Comparison of ENCODE assay signal across 8 cellular contexts in the genomic region with DNA sequence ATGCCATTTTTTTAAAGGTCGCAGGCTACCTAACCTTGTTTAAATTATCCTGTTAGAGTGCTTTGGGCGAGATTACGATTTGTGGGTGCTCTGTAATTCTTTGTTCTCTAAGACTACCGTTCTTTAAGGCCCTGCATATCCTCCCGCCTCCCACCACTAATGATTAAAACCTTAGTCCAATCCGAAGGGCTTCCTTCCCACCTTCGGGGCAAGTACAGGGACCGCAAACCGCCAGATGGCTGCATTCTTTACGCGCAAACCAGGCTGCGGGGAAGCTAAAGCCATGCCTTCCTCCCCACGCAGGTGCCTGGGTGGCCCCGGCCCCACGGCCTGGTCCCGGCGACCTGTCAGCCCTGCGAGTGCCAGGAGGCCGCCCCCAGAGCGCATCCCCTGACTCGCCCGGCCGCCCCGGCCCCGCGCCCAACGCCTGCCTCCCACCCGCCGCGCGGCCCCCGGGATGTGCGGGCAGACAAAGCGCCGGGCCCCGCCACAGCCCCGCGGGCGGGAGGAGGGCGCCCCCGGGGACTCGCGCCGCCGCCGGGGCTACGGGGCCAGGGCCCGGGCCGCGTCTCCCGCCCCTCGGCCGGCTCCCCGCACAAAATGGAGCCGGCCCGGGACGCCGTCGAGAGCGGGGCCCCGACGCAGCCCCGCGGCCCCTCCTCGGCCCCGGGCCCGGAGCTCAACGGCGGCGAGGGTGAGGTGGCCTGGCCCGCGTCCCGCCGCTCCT. TPM values are rescaled to one million over a fixed set of nuclear protein-coding genes. Genes with fewer than 3 reads are reported as not detected.
A peak's percentile ranks its signal among the peaks of the same experiment; 100 is the strongest.
DNase-seq lines count a peak whose midpoint lies in the region; ATAC-seq, FAIRE-seq and TF ChIP-seq lines count a peak whose summit lies in the region.

No MANE protein-coding gene starts in this region.

- H3K9me1 ChIP-seq in keratinocyte (ENCODE audit: control insufficient read depth, extremely low read depth, insufficient read depth, low read length) = peaks cover 7% of the 10 kb centered on the region

- no peaks in the 10 kb centered on the region for H3K9me3 Mint-ChIP-seq in GM23338

- H3K4me1 ChIP-seq in GM23338 (ENCODE audit: insufficient read depth) = peaks cover 23% of the 10 kb centered on the region
- H3K4me1 ChIP-seq in keratinocyte (ENCODE audit: control insufficient read depth, extremely low read depth, insufficient read depth, low read length) = peaks cover 11% of the 10 kb centered on the region

- H3K4me3 ChIP-seq in GM23338 = peak overlapping the region; percentile 64
- H3K4me3 ChIP-seq in MG63 = peak overlapping the region; percentile 70
- peak overlapping the region; percentile 59 to 83 (median 77) for H3K4me3 ChIP-seq in keratinocyte (ENCODE audit: control insufficient read depth in 2 of 3, extremely low read depth in 1 of 3, insufficient read depth in 2 of 3, low read depth in 1 of 3, low read length in 3 of 3)

- peak overlapping the region; percentile 74 for H3K4me2 ChIP-seq in GM23338
- H3K4me2 ChIP-seq in keratinocyte (ENCODE audit: control insufficient read depth, extremely low read depth, insufficient read depth, low read depth, low read length) = peak overlapping the region; percentile 60

- DNase-seq in GDM1 (lab: John Stamatoyannopoulos, UW) (peak; percentile 17), GM23338 (ENCODE audit: low spot score) (peak; percentile 70), MG63 (peak; percentile 25), caudate nucleus (lab: John Stamatoyannopoulos, UW) (peak in 31 of 61 donors; percentile 6 to 59 (median 19)), keratinocyte (ENCODE audit: low read depth, low spot score) (no peak), mesenteric fat pad (ENCODE audit: low spot score) (no peak)
- DNase-seq in activated CD4-positive, CD25-positive, alpha-beta regulatory T cell (lab: John Stamatoyannopoulos, UW) = peak; percentile 17 to 24 (median 20)
- DNase-seq in stimulated activated CD4-positive, alpha-beta T cell treated with anti-CD3 and anti-CD28 coated beads, Interleukin-12 subunit alpha, Interleukin-12 subunit beta, amount 100 ng/mL, for 4 hours = peak; percentile 38

- peaks cover 25% of the 10 kb centered on the region for H3K4me1 Mint-ChIP-seq in GM23338

- peak; percentile 14; the same call in 2 of the 3 replicates for ATAC-seq in GM23338

- H3K79me2 ChIP-seq in GM23338 (replicated peaks; ENCODE audit: insufficient read depth) (peaks cover 48% of the 10 kb centered on the region), keratinocyte (ENCODE audit: control insufficient read depth, insufficient read depth, low read length) (peaks cover 19% of the 10 kb centered on the region)

- no peaks in the 10 kb centered on the region for H3K27me3 Mint-ChIP-seq in GM23338 (ENCODE audit: insufficient read depth, low read depth, poor library complexity)

- no peaks in the 10 kb centered on the region for H3K9me2 ChIP-seq in GM23338 (ENCODE audit: insufficient read depth)

- no peak for FAIRE-seq in keratinocyte (lab: Jason Lieb, UNC)

- TF ChIP-seq CTCF in GM23338 (conservative IDR thresholded peaks at IDR 0.05; ENCODE audit: low read depth in 2 of 2) (no peak), keratinocyte (optimal IDR thresholded peaks at IDR 0.05 in 1 of 3, IDR thresholded peaks at IDR 0.05 in 1 of 3, conservative IDR thresholded peaks at IDR 0.05 in 1 of 3; ENCODE audit: extremely low read depth in 1 of 3, insufficient read depth in 2 of 3, low read length in 3 of 3) (no peak)

- H4K20me1 ChIP-seq in GM23338 (replicated peaks; ENCODE audit: insufficient read depth) = 0 out of 2 replicates have a peak, but pooled peaks cover under 1% of the 10 kb centered on the region
- no peaks in the 10 kb centered on the region for H4K20me1 ChIP-seq in keratinocyte (ENCODE audit: control insufficient read depth, extremely low read depth, insufficient read depth, low read length)

- H3K9ac ChIP-seq in keratinocyte (ENCODE audit: control insufficient read depth, extremely low read depth, insufficient read depth, low read length) = peak overlapping the region; percentile 85

- H3K36me3 ChIP-seq in GM23338 (ENCODE audit: insufficient read depth) = no peaks in the 10 kb centered on the region; the same call in 1 of the 2 replicates
- H3K36me3 ChIP-seq in MG63 = peaks cover 16% of the 10 kb centered on the region
- H3K36me3 ChIP-seq in keratinocyte (ENCODE audit: control insufficient read depth in 2 of 2, extremely low read depth in 1 of 2, insufficient read depth in 2 of 2, low read length in 2 of 2) = peaks cover 3 to 12% of the 10 kb centered on the region in 2 experiments

- peaks cover 7% of the 10 kb centered on the region; the same call in 1 of the 2 replicates for H3F3A ChIP-seq in GM23338 (replicated peaks; ENCODE audit: low read depth)

- H3K4me3 Mint-ChIP-seq in GM23338 = peak overlapping the region; percentile 90

- H3K9me3 ChIP-seq in MG63 = no peaks in the 10 kb centered on the region
- H3K9me3 ChIP-seq in keratinocyte (ENCODE audit: control insufficient read depth, low read depth, low read length) = no peaks in the 10 kb centered on the region

- H3K36me3 Mint-ChIP-seq in GM23338 (ENCODE audit: low read depth) = peaks cover 4% of the 10 kb centered on the region

- dilution Hi-C loops in keratinocyte (cut with MboI; ENCODE audit: extremely low pct_ligation_motif_present, low sequenced_read_pairs) = no loop called here

- peak overlapping the region; percentile 96 for H3K27ac Mint-ChIP-seq in GM23338

- 0 out of 2 replicates have a peak overlapping the region, but pooled peaks have one; percentile 4 for H2AFZ ChIP-seq in GM23338
- H2AFZ ChIP-seq in keratinocyte (ENCODE audit: control insufficient read depth, low read length) = peak overlapping the region; percentile 67

- H3K27ac ChIP-seq in GM23338 (ENCODE audit: low read depth) (peak overlapping the region; percentile 85), caudate nucleus (ENCODE audit: low read depth, low read length) (peak overlapping the region; percentile 69), keratinocyte (ENCODE audit: control insufficient read depth, insufficient read depth, low read length) (peak overlapping the region; percentile 45)

- no peaks in the 10 kb centered on the region for H3K27me3 ChIP-seq in GM23338 (ENCODE audit: insufficient read depth)
- no peaks in the 10 kb centered on the region for H3K27me3 ChIP-seq in MG63
- H3K27me3 ChIP-seq in keratinocyte (ENCODE audit: control insufficient read depth, extremely low read depth, insufficient read depth, low read length) = no peaks in the 10 kb centered on the region

TF ChIP-seq in GM23338, 12 proteins besides CTCF, POLR2A, EP300 and RAD21 (continues in another document):
- TF ChIP-seq STAT1 (IDR thresholded peaks at IDR 0.05; ENCODE audit: unreplicated experiment) = no peak

RNA-seq across cellular contexts. Expression of a gene that starts 0.7 kb away (rescaled TPM):
- 28.9 and 32.7 TPM in 2 replicates for total RNA-seq in GM23338 (2014; rRNA removed; shearing (Covaris generic))
- 51.9 and 67.2 TPM in 2 replicates for polyA plus RNA-seq in GM23338 (2016; fragmentation: Nextera tagmentation; extraction: Ambion mirVana)
- 34.1 and 38.7 TPM in 2 replicates for total RNA-seq in MG63 (2014; rRNA removed; shearing (Covaris generic); ENCODE audit: low replicate concordance)
- polyA plus RNA-seq in keratinocyte = 9.4 to 22.8 TPM (median 11.0 TPM) in 3 replicates
- 21.7 TPM for polyA plus RNA-seq in keratinocyte (2011; ENCODE audit: low read depth)
- 8.8 and 12.8 TPM in 2 replicates for polyA plus RNA-seq in keratinocyte (2011; cell fraction: cytosol; rRNA removed)
- 9.8 and 13.5 TPM in 2 replicates for polyA plus RNA-seq in keratinocyte (2011; cell fraction: nucleus; rRNA removed)
- 11.5 and 13.0 TPM in 2 replicates for polyA plus RNA-seq in keratinocyte (2012; ENCODE audit: low replicate concordance)
- polyA minus RNA-seq in keratinocyte = 2.9 to 14.1 TPM (median 3.5 TPM) in 3 replicates
- 5.8 TPM for polyA minus RNA-seq in keratinocyte (2011; cell fraction: cytosol; rRNA and poly(A)+ RNA removed)
- 3.3 and 4.7 TPM in 2 replicates for polyA minus RNA-seq in keratinocyte (2011; cell fraction: nucleus; rRNA and poly(A)+ RNA removed)
- 30.3 TPM for total RNA-seq in mesenteric fat pad

Comparison
In these comparisons a context has a peak if more than half of its experiments do, and no peak if none do; other contexts are left out.
1. DNase-seq: peak in GDM1 (single experiment), GM23338 (single experiment), MG63 (single experiment), activated CD4-positive, CD25-positive, alpha-beta regulatory T cell (4 of 4), caudate nucleus (31 of 61) and stimulated activated CD4-positive, alpha-beta T cell treated with anti-CD3 and anti-CD28 coated beads, Interleukin-12 subunit alpha, Interleukin-12 subunit beta, amount 100 ng/mL, for 4 hours (single experiment); none in keratinocyte (single experiment) and mesenteric fat pad (single experiment).
2. Peak in every context shown above with its lines, with median percentiles within 50 percentile points of each other: H3K27ac ChIP-seq and H3K4me3 ChIP-seq.